In genomic region chr12:5433840-5434646, GRCh38 we compare ENCODE assay signal across 12 cellular contexts. TPM values are rescaled to one million over a fixed set of nuclear protein-coding genes. Genes with fewer than 3 reads are reported as not detected.
DNase-seq lines count a peak whose midpoint lies in the region; ATAC-seq and TF ChIP-seq lines count a peak whose summit lies in the region.
"Had no signal": no experiment of that assay in that cellular context is flagged by ENCODE, and none has a peak within 500 bp of the region (broad histone marks: within the 10 kb centered on the region; RNA-seq: fewer than 3 reads in every experiment).

No MANE protein-coding gene starts in this region.

- no peak for TF ChIP-seq CTCF in HFF-Myc (IDR thresholded peaks at IDR 0.05; ENCODE audit: low read depth, low read length, missing control alignments)
- no peak for TF ChIP-seq CTCF in astrocyte of the cerebellum (IDR thresholded peaks at IDR 0.05; ENCODE audit: low read depth, low read length, missing control alignments)
- no peak for TF ChIP-seq CTCF in kidney epithelial cell (IDR thresholded peaks at IDR 0.05; ENCODE audit: insufficient read depth, low read length, poor library complexity, severe bottlenecking)
- no peak for TF ChIP-seq CTCF in suprapubic skin (IDR thresholded peaks at IDR 0.05)

- H3K36me3 ChIP-seq in kidney epithelial cell (ENCODE audit: control insufficient read depth, insufficient read depth, low read length), result no peaks in the 10 kb centered on the region
- H3K36me3 ChIP-seq in suprapubic skin, result no peaks in the 10 kb centered on the region

- H3K4me1 Mint-ChIP-seq in activated T-helper 17 cell treated with anti-CD3 and anti-CD28 coated beads, Interleukin-2, amount 50 U/mL, for 72 hours, result no peaks in the 10 kb centered on the region

- H3K4me3 Mint-ChIP-seq in activated T-helper 17 cell treated with anti-CD3 and anti-CD28 coated beads, Interleukin-2, amount 50 U/mL, for 72 hours, result no peak overlapping the region
- H3K4me3 Mint-ChIP-seq: activated naive CD8-positive, alpha-beta T cell; dendritic cell treated with granulocyte-macrophage colony-stimulating factor and Interleukin-4, amounts not matched to agents 40 ng/mL and 50 ng/mL, for 4 days; mesothelial cell of epicardium had no signal

- peaks cover 41% of the 10 kb centered on the region for H3K4me1 ChIP-seq in suprapubic skin

- DNase-seq in HFF-Myc (ENCODE audit: extremely low read depth, low read depth), result no peak
- DNase-seq in astrocyte of the cerebellum (ENCODE audit: low read depth), result no peak
- DNase-seq in kidney epithelial cell (ENCODE audit: low read depth), result no peak
- DNase-seq in suprapubic skin (ENCODE audit: low spot score in 2 of 2), result no peak
- DNase-seq in mucosa of gallbladder (ENCODE audit: low spot score), result no peak
- DNase-seq: activated CD8-positive, alpha-beta memory T cell treated with anti-CD3 and anti-CD28 coated beads for 24 hours had no signal

- peaks cover 33% of the 10 kb centered on the region for H3K27me3 Mint-ChIP-seq in activated T-helper 17 cell treated with anti-CD3 and anti-CD28 coated beads, Interleukin-2, amount 50 U/mL, for 72 hours

- TF ChIP-seq POLR2A in suprapubic skin (IDR thresholded peaks at IDR 0.05), result no peak

- WGBS in suprapubic skin, result 32% methylated on average over 15 of the region's 16 CpGs

- TF ChIP-seq EP300 in suprapubic skin (IDR thresholded peaks at IDR 0.05), result no peak

- H3K9me3 ChIP-seq in suprapubic skin, result no peaks in the 10 kb centered on the region

- H3K36me3 Mint-ChIP-seq in activated T-helper 17 cell treated with anti-CD3 and anti-CD28 coated beads, Interleukin-2, amount 50 U/mL, for 72 hours (ENCODE audit: low read depth), result peaks cover 5% of the 10 kb centered on the region
- H3K36me3 Mint-ChIP-seq: activated naive CD8-positive, alpha-beta T cell; mesothelial cell of epicardium had no signal

- no peaks in the 10 kb centered on the region for H3K9me3 Mint-ChIP-seq in activated T-helper 17 cell treated with anti-CD3 and anti-CD28 coated beads, Interleukin-2, amount 50 U/mL, for 72 hours
- H3K9me3 Mint-ChIP-seq: dendritic cell treated with granulocyte-macrophage colony-stimulating factor and Interleukin-4, amounts not matched to agents 40 ng/mL and 50 ng/mL, for 4 days; mesothelial cell of epicardium had no signal

- no peak overlapping the region for H3K27ac Mint-ChIP-seq in activated T-helper 17 cell treated with anti-CD3 and anti-CD28 coated beads, Interleukin-2, amount 50 U/mL, for 72 hours
- H3K27ac Mint-ChIP-seq: activated naive CD8-positive, alpha-beta T cell; dendritic cell treated with granulocyte-macrophage colony-stimulating factor and Interleukin-4, amounts not matched to agents 40 ng/mL and 50 ng/mL, for 4 days; mesothelial cell of epicardium had no signal

- no peak for ATAC-seq in activated T-helper 17 cell treated with anti-CD3 and anti-CD28 coated beads, Interleukin-2, amount 50 U/mL, for 72 hours (replicated peaks)
- ATAC-seq in HG02678 (IDR thresholded peaks at IDR 0.05; ENCODE audit: unreplicated experiment), result no peak

- in situ Hi-C loops in astrocyte of the cerebellum (cut with HindIII; ENCODE audit: low sequenced_read_pairs), result no loop called here

- H3K27me3 ChIP-seq in kidney epithelial cell (ENCODE audit: control insufficient read depth, insufficient read depth, low read length) (peaks cover 39% of the 10 kb centered on the region), suprapubic skin (peaks cover 73% of the 10 kb centered on the region)

- H3K4me3 ChIP-seq in HFF-Myc (replicated peaks; ENCODE audit: low read depth, low read length), result peak overlapping the region; percentile 69
- H3K4me3 ChIP-seq in astrocyte of the cerebellum (ENCODE audit: low read depth, low read length), result peak overlapping the region; percentile 52
- peak overlapping the region; percentile 59 for H3K4me3 ChIP-seq in kidney epithelial cell (ENCODE audit: low read depth, low read length)
- H3K4me3 ChIP-seq in suprapubic skin, result peak overlapping the region; percentile 51

- no peak overlapping the region for H3K27ac ChIP-seq in suprapubic skin

RNA-seq across cellular contexts. Expression of gene NTF3, which starts 2.1 kb away (rescaled TPM):
- total RNA-seq in kidney epithelial cell, result 0.34 TPM in 1 of 2 replicates, not detected in the other
- total RNA-seq in suprapubic skin, result 1 to 10 TPM in 3 of 4 donors, under 1 TPM in 1; 0.80 to 2.9 (median 1.3) TPM
- total RNA-seq in activated T-helper 17 cell treated with anti-CD3 and anti-CD28 coated beads, Interleukin-2, amount 50 U/mL, for 72 hours, result not detected
- total RNA-seq in mucosa of gallbladder, result 0.46 TPM
- total RNA-seq: glomerular endothelial cell had no signal
